In the genomic region with DNA sequence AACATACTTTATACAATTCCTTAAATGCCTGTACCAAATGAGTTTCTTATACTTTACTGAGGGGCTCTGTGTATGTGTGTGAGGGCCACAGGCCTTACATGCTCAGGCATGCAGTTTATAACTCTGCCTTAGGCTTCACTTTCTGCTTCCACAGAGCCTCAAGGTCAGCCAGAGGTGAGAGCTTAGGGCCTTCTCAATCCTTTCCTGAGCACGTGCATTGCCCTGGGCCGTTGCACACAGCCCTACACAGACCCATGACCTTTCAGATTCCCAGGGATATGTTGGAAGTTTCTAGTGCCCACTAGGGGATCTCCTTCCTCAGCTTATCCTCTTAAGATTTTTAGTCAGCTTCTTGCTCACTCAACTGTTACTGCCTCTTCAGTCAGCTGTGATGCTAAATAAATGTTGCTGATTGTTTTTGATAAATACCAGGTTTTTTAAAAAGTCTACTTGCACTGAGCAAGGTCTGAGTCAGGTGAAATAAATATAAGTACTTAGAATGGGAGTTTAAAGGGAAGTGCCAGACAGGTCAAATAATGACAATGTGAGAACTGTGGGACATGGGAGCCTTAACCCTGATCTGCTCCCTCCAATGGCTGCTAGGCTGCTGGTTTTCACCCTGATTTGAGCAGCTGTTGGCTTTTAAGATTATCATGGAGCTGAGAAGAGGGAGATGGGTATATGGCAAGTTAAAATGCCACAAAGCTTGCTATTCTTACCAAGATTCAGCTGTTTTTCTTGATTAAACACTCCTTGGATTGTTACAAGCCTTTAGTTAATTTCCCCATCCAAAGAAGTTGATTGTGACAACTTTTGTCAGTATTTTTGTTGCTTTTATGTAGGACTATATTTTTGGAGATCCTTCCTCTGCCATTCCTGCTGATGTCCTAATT, we compare ENCODE assay signal across 9 cellular contexts.
DNase-seq lines count a peak whose midpoint lies in the region; ATAC-seq and TF ChIP-seq lines count a peak whose summit lies in the region.
"Had no signal": no experiment of that assay in that cellular context is flagged by ENCODE, and none has a peak within 500 bp of the region (broad histone marks: within the 10 kb centered on the region; RNA-seq: fewer than 3 reads in every experiment).

No MANE protein-coding gene starts in this region.

- peak; percentile 19 for TF ChIP-seq CTCF in cardiac muscle cell (IDR thresholded peaks at IDR 0.05; ENCODE audit: low read depth, low read length)
- TF ChIP-seq CTCF in retinal pigment epithelial cell (conservative IDR thresholded peaks at IDR 0.05; ENCODE audit: low read depth, low read length): peak; percentile 51

- ATAC-seq in SK-N-SH treated with all-trans-retinoic acid at 6 μM for 48 hours: peak; percentile 83
- ATAC-seq in GM18520 (IDR thresholded peaks at IDR 0.05; ENCODE audit: unreplicated experiment): no peak

- in situ Hi-C loops in HAP-1 (cut with MboI; ENCODE audit: low sequenced_read_pairs): no loop called here

- H3K9me3 ChIP-seq in HAP-1: no peaks in the 10 kb centered on the region
- no peaks in the 10 kb centered on the region for H3K9me3 ChIP-seq in cardiac muscle cell (ENCODE audit: low read depth)

- DNase-seq in HAP-1 (ENCODE audit: low spot score in 2 of 2): peak; percentile 28 to 35
- DNase-seq in cardiac muscle cell (ENCODE audit: low read depth in 1 of 2, low spot score in 1 of 2): peak; percentile 49 to 81
- peak; percentile 73 for DNase-seq in retinal pigment epithelial cell (ENCODE audit: low read depth)
- DNase-seq in Ammon's horn (ENCODE audit: low spot score): no peak
- no peak for DNase-seq in NCI-H345 (lab: John Stamatoyannopoulos, UW)
- no peak for DNase-seq in AG08395 (ENCODE audit: low spot score)
- DNase-seq: NCI-H187 had no signal

- H3K4me3 ChIP-seq in HAP-1 (no peak overlapping the region), cardiac muscle cell (no peak overlapping the region), retinal pigment epithelial cell (ENCODE audit: low read length) (no peak overlapping the region)

- H3K27ac ChIP-seq in cardiac muscle cell: peak overlapping the region; percentile 94

- no peaks in the 10 kb centered on the region for H3K27me3 ChIP-seq in HAP-1 (ENCODE audit: low read depth)
- no peaks in the 10 kb centered on the region for H3K27me3 ChIP-seq in cardiac muscle cell

- H3K36me3 ChIP-seq in HAP-1 (replicated peaks) (no peaks in the 10 kb centered on the region), cardiac muscle cell (peaks cover 10% of the 10 kb centered on the region)

- H3K4me1 ChIP-seq in HAP-1: peaks cover 8% of the 10 kb centered on the region
- peaks cover 42% of the 10 kb centered on the region for H3K4me1 ChIP-seq in cardiac muscle cell (ENCODE audit: low read depth)

TF ChIP-seq in SK-N-SH treated with all-trans-retinoic acid at 6 μM for 48 hours, 23 proteins besides CTCF, POLR2A, EP300 and RAD21:
- no peak for TF ChIP-seq TOX (CRISPR knock-in tag; IDR thresholded peaks at IDR 0.05; ENCODE audit: borderline replicate concordance)
- TF ChIP-seq CSDC2 (CRISPR knock-in tag; IDR thresholded peaks at IDR 0.05): 0 out of 2 replicates have a peak, but pooled peaks have one; percentile 56
- TF ChIP-seq, protein P1, sequence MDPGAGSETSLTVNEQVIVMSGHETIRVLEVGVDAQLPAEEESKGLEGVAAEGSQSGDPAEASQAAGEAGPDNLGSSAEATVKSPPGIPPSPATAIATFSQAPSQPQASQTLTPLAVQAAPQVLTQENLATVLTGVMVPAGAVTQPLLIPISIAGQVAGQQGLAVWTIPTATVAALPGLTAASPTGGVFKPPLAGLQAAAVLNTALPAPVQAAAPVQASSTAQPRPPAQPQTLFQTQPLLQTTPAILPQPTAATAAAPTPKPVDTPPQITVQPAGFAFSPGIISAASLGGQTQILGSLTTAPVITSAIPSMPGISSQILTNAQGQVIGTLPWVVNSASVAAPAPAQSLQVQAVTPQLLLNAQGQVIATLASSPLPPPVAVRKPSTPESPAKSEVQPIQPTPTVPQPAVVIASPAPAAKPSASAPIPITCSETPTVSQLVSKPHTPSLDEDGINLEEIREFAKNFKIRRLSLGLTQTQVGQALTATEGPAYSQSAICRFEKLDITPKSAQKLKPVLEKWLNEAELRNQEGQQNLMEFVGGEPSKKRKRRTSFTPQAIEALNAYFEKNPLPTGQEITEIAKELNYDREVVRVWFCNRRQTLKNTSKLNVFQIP (CRISPR knock-in tag; IDR thresholded peaks at IDR 0.05; ENCODE audit: borderline replicate concordance, low read depth): no peak
TF ChIP-seq in SK-N-SH treated with all-trans-retinoic acid at 6 μM for 48 hours: peak in this region for 1.

Comparison
In these comparisons a context has a peak if more than half of its experiments do, and no peak if none do; other contexts are left out.
1. DNase-seq: peak in HAP-1 (2 of 2), cardiac muscle cell (2 of 2) and retinal pigment epithelial cell (single experiment); none in Ammon's horn (single experiment), NCI-H345 (single experiment) and AG08395 (single experiment).